Comparison of ENCODE assay signal across 12 cellular contexts in genomic region chr17:81804559-81805399, GRCh38. TPM values are rescaled to one million over a fixed set of nuclear protein-coding genes. Genes with fewer than 3 reads are reported as not detected.
DNase-seq lines count a peak whose midpoint lies in the region; ATAC-seq, FAIRE-seq and TF ChIP-seq lines count a peak whose summit lies in the region.
"Had no signal": no experiment of that assay in that cellular context is flagged by ENCODE, and none has a peak within 500 bp of the region (broad histone marks: within the 10 kb centered on the region; RNA-seq: fewer than 3 reads in every experiment).

No MANE protein-coding gene starts in this region.

- H2BK20ac ChIP-seq in H1 (ENCODE audit: low read length), result no peak overlapping the region

- H3K9me3 ChIP-seq in HUES64 (ENCODE audit: insufficient read depth, low read depth, low read length) (no peaks in the 10 kb centered on the region), H1 (ENCODE audit: insufficient read depth in 2 of 2, low read depth in 1 of 2, low read length in 1 of 2) (no peaks in the 10 kb centered on the region), osteoblast (ENCODE audit: low read depth, low read length) (no peaks in the 10 kb centered on the region)
- H3K9me3 ChIP-seq: heart left ventricle had no signal

- no peak overlapping the region for H2BK12ac ChIP-seq in H1 (ENCODE audit: low read depth, low read length)

- TF ChIP-seq RAD21 in H1 (IDR thresholded peaks at IDR 0.05 in 1 of 2, conservative IDR thresholded peaks at IDR 0.05 in 1 of 2; ENCODE audit: low read depth in 2 of 2, low read length in 2 of 2), result no peak

- CTCF ChIA-PET in H1 (lab: Charles Lee; ENCODE audit: partially characterized antibody) (interaction anchor here (1.1 to 4.5 kb wide), 7 partner anchors 10 to 69 kb away, joined by 3 to 19 read pairs (median 5); no protein-coding TSS in a partner anchor), HEK293T (lab: Yijun Ruan, JAX) (no interaction called here)

- H4K20me1 ChIP-seq in H1 (replicated peaks in 1 of 2; ENCODE audit: control insufficient read depth in 1 of 2, insufficient read depth in 2 of 2, low read length in 2 of 2) (peaks cover 0 to 1% of the 10 kb centered on the region in 2 experiments), osteoblast (ENCODE audit: insufficient read depth, low read length) (no peaks in the 10 kb centered on the region)

- H2BK5ac ChIP-seq in H1 (ENCODE audit: low read depth, low read length), result no peak overlapping the region

- peaks cover 5% of the 10 kb centered on the region; the same call in 1 of the 2 replicates for H3K23me2 ChIP-seq in H1 (ENCODE audit: low read depth, low read length)

- no peak overlapping the region for H3K23ac ChIP-seq in H1 (ENCODE audit: insufficient read length)

- H4K91ac ChIP-seq in H1 (replicated peaks; ENCODE audit: insufficient read length, low read length), result no peak overlapping the region

- no peaks in the 10 kb centered on the region for H3K4me1 ChIP-seq in HUES64 (ENCODE audit: insufficient read depth, low read length)
- H3K4me1 ChIP-seq in H1 (replicated peaks in 1 of 4; ENCODE audit: control insufficient read depth in 3 of 4, insufficient read depth in 4 of 4, low read length in 3 of 4), result peaks cover 0 to 3% (median 0%) of the 10 kb centered on the region in 4 experiments; a peak in 3 of 7 replicates
- H3K4me1 ChIP-seq in osteoblast (ENCODE audit: insufficient read depth, low read length), result no peaks in the 10 kb centered on the region

- H3K9me3 Mint-ChIP-seq in stimulated activated effector memory CD8-positive, alpha-beta T cell treated with anti-CD3 and anti-CD28 coated beads, Interleukin-12 subunit alpha, Interleukin-12 subunit beta, amount 100 ng/mL, for 72 hours, result no peaks in the 10 kb centered on the region
- H3K9me3 Mint-ChIP-seq: activated T-helper 1 cell treated with anti-CD3 and anti-CD28 coated beads, Interleukin-12 subunit alpha, Interleukin-12 subunit beta, Interleukin-2, Interleukin-4 antibody, amounts not matched to agents 30 ng/mL and 10 ng/mL and 1 ng/mL, durations not matched to agents 14 hours and 24 hours and 36 hours had no signal

- WGBS in HUES64, result 9% methylated on average over 65 of the region's 65 CpGs
- WGBS in H1 (ENCODE audit: extremely low coverage in 1 of 2, insufficient coverage in 1 of 2, insufficient read length in 1 of 2, insufficient replicate concordance in 2 of 2, low coverage in 1 of 2, low lambda C conversion rate in 2 of 2, missing lambda C conversion rate in 1 of 2), 2 experiments, result 30% methylated on average over 27 of the region's 65 CpGs; no CpG with 5 or more reads in 1 of the 2 experiments

- ATAC-seq in stimulated activated effector memory CD8-positive, alpha-beta T cell treated with anti-CD3 and anti-CD28 coated beads, Interleukin-12 subunit alpha, Interleukin-12 subunit beta, amount 100 ng/mL, for 72 hours, result no peak

- no peak overlapping the region for H4K5ac ChIP-seq in H1 (ENCODE audit: insufficient read length, low read depth, low read length)

- no peak overlapping the region for H3K27ac Mint-ChIP-seq in stimulated activated effector memory CD8-positive, alpha-beta T cell treated with anti-CD3 and anti-CD28 coated beads, Interleukin-12 subunit alpha, Interleukin-12 subunit beta, amount 100 ng/mL, for 72 hours
- H3K27ac Mint-ChIP-seq: activated T-helper 1 cell treated with anti-CD3 and anti-CD28 coated beads, Interleukin-12 subunit alpha, Interleukin-12 subunit beta, Interleukin-2, Interleukin-4 antibody, amounts not matched to agents 30 ng/mL and 10 ng/mL and 1 ng/mL, durations not matched to agents 14 hours and 24 hours and 36 hours; CD4-positive, alpha-beta memory T cell had no signal

- H2BK120ac ChIP-seq in H1 (replicated peaks; ENCODE audit: low read depth, low read length), result no peak overlapping the region

- H3K4me3 Mint-ChIP-seq in stimulated activated effector memory CD8-positive, alpha-beta T cell treated with anti-CD3 and anti-CD28 coated beads, Interleukin-12 subunit alpha, Interleukin-12 subunit beta, amount 100 ng/mL, for 72 hours, result no peak overlapping the region
- H3K4me3 Mint-ChIP-seq: activated T-helper 1 cell treated with anti-CD3 and anti-CD28 coated beads, Interleukin-12 subunit alpha, Interleukin-12 subunit beta, Interleukin-2, Interleukin-4 antibody, amounts not matched to agents 30 ng/mL and 10 ng/mL and 1 ng/mL, durations not matched to agents 14 hours and 24 hours and 36 hours; CD4-positive, alpha-beta memory T cell had no signal

- H2AK5ac ChIP-seq in H1 (ENCODE audit: low read depth, low read length), result no peak overlapping the region

- H3K36me3 ChIP-seq in HUES64 (ENCODE audit: insufficient read depth, low read length) (no peaks in the 10 kb centered on the region), H1 (ENCODE audit: control insufficient read depth in 2 of 4, insufficient read depth in 4 of 4, low read length in 3 of 4) (peaks cover 0 to 10% (median 0%) of the 10 kb centered on the region in 4 experiments; a peak in 1 of 8 replicates), osteoblast (ENCODE audit: insufficient read depth, low read length) (no peaks in the 10 kb centered on the region)
- H3K36me3 ChIP-seq: brain microvascular endothelial cell, heart left ventricle had no signal

- peak in 1 of 2 experiments; percentile 69 for DNase-seq in H1 (ENCODE audit: low read depth in 1 of 2, low spot score in 2 of 2)
- peak; percentile 93 for DNase-seq in osteoblast (ENCODE audit: insufficient read length, low spot score, missing footprints)
- no peak for DNase-seq in stimulated activated effector memory CD8-positive, alpha-beta T cell treated with anti-CD3 and anti-CD28 coated beads, Interleukin-12 subunit alpha, Interleukin-12 subunit beta, amount 100 ng/mL, for 72 hours (ENCODE audit: low spot score in 2 of 2)
- no peak for DNase-seq in HEK293T (ENCODE audit: extremely low spot score)
- DNase-seq: activated CD4-positive, alpha-beta T cell treated with anti-CD3 and anti-CD28 coated beads for 4 hours; brain microvascular endothelial cell; CD4-positive, alpha-beta memory T cell; heart left ventricle; NCI-H2081 treated with DMSO at 0.1 percent for 48 hours; stimulated activated CD4-positive, alpha-beta T cell treated with anti-CD3 and anti-CD28 coated beads, Interleukin-4, amount 100 ng/mL, for 4 hours had no signal

- no peak overlapping the region for H3K56ac ChIP-seq in H1 (replicated peaks; ENCODE audit: insufficient read length, low read depth, low read length)

- POLR2A ChIA-PET in H1 (lab: Charles Lee; ENCODE audit: partially characterized antibody), result interaction anchor here (0.8 to 2.1 kb wide), 8 partner anchors 10 to 83 kb away, joined by 3 to 6 read pairs (median 4); partner anchors contain the start of gene MCRIP1
- POLR2A ChIA-PET in HEK293T (lab: Yijun Ruan, JAX), result no interaction called here

- peak overlapping the region; percentile 39 for H3K4me3 ChIP-seq in HUES64 (ENCODE audit: low read length)
- H3K4me3 ChIP-seq in H1 (ENCODE audit: extremely low read depth in 1 of 4, insufficient read depth in 2 of 4, low read depth in 3 of 4, low read length in 4 of 4), result peak overlapping the region; percentile 23 to 64 (median 32); a peak in 6 of 8 replicates
- H3K4me3 ChIP-seq in osteoblast (ENCODE audit: insufficient read depth, low read length), result no peak overlapping the region

- no peak for FAIRE-seq in H1 (lab: Jason Lieb, UNC)

- H3K4me2 ChIP-seq in H1 (ENCODE audit: insufficient read depth in 1 of 2, low read depth in 2 of 2, low read length in 2 of 2) (peak overlapping the region; percentile 37 to 86), osteoblast (ENCODE audit: insufficient read depth, low read length) (no peak overlapping the region)

- peak overlapping the region; percentile 51; the same call in 1 of the 2 replicates for H4K8ac ChIP-seq in H1 (ENCODE audit: extremely low read depth, insufficient read depth, low read length)

- H2BK15ac ChIP-seq in H1 (ENCODE audit: low read length), result no peak overlapping the region

- H3K14ac ChIP-seq in H1 (ENCODE audit: insufficient read length), result no peak overlapping the region

- no peaks in the 10 kb centered on the region for H3K36me3 Mint-ChIP-seq in stimulated activated effector memory CD8-positive, alpha-beta T cell treated with anti-CD3 and anti-CD28 coated beads, Interleukin-12 subunit alpha, Interleukin-12 subunit beta, amount 100 ng/mL, for 72 hours
- H3K36me3 Mint-ChIP-seq: CD4-positive, alpha-beta memory T cell had no signal

- peaks cover 13% of the 10 kb centered on the region for H3K4me1 Mint-ChIP-seq in stimulated activated effector memory CD8-positive, alpha-beta T cell treated with anti-CD3 and anti-CD28 coated beads, Interleukin-12 subunit alpha, Interleukin-12 subunit beta, amount 100 ng/mL, for 72 hours

- H3K18ac ChIP-seq in H1 (ENCODE audit: extremely low read depth, low read length), result no peak overlapping the region

- no peak for TF ChIP-seq POLR2A in H1 (IDR thresholded peaks at IDR 0.05; ENCODE audit: control extremely low read depth in 1 of 2, low read depth in 2 of 2, low read length in 2 of 2)

- H3K27me3 ChIP-seq in HUES64 (ENCODE audit: insufficient read depth, low read length) (peaks cover 77% of the 10 kb centered on the region), H1 (replicated peaks in 1 of 4; ENCODE audit: control insufficient read depth in 3 of 4, extremely low read depth in 1 of 4, insufficient read depth in 3 of 4, low read length in 3 of 4) (peaks cover 38 to 61% (median 53%) of the 10 kb centered on the region in 4 experiments), osteoblast (ENCODE audit: insufficient read depth, low read length) (peaks cover 69% of the 10 kb centered on the region)

- H3K79me2 ChIP-seq in H1 (ENCODE audit: control insufficient read depth in 1 of 2, insufficient read depth in 2 of 2, low read length in 2 of 2), result no peaks in the 10 kb centered on the region
- H3K79me2 ChIP-seq in osteoblast (ENCODE audit: insufficient read depth, low read length), result no peaks in the 10 kb centered on the region

- peak overlapping the region; percentile 94 for H3K4ac ChIP-seq in H1 (replicated peaks; ENCODE audit: insufficient read length, low read depth, low read length)

- H3K9ac ChIP-seq in HUES64 (ENCODE audit: low read depth, low read length), result no peak overlapping the region
- no peak overlapping the region for H3K9ac ChIP-seq in H1 (replicated peaks in 1 of 4; ENCODE audit: extremely low read depth in 1 of 4, low read depth in 3 of 4, low read length in 3 of 4)

- no peak overlapping the region for H3K27ac ChIP-seq in HUES64 (ENCODE audit: low read depth, low read length)
- no peak overlapping the region for H3K27ac ChIP-seq in H1 (ENCODE audit: low read depth, low read length)
- H3K27ac ChIP-seq in osteoblast (ENCODE audit: low read depth, low read length), result no peak overlapping the region
- H3K27ac ChIP-seq: brain microvascular endothelial cell, heart left ventricle had no signal

- H2AFZ ChIP-seq in H1 (ENCODE audit: low read length) (no peak overlapping the region), osteoblast (ENCODE audit: low read length) (no peak overlapping the region)

- H3K79me1 ChIP-seq in H1 (ENCODE audit: low read depth, low read length), result no peaks in the 10 kb centered on the region

- no peak for TF ChIP-seq CTCF in H1 (IDR thresholded peaks at IDR 0.05; ENCODE audit: control extremely low read depth in 1 of 3, insufficient read depth in 1 of 3, low read depth in 1 of 3, low read length in 3 of 3)
- no peak for TF ChIP-seq CTCF in osteoblast (IDR thresholded peaks at IDR 0.05; ENCODE audit: extremely low read depth, low read depth, low read length)

- no peak for TF ChIP-seq EP300 in H1 (IDR thresholded peaks at IDR 0.05; ENCODE audit: borderline replicate concordance in 1 of 2, low read depth in 2 of 2, low read length in 2 of 2)

RNA-seq across cellular contexts. Expression of gene GCGR, which starts 0.8 kb away (rescaled TPM):
- not detected for polyA plus RNA-seq in HUES64 (2013, experiment 1 of 2)
- polyA plus RNA-seq in HUES64 (2013, experiment 2 of 2), result not detected
- total RNA-seq in H1 (2021; fragmentation: NEBNext Ultra II Directional; extraction: Animal tissue kit (Norgen Biotek cat#: 25700)), result 0.56 and 0.61 TPM in 2 replicates
- polyA plus RNA-seq in H1 (2011; rRNA removed), result 0.44 and 0.60 TPM in 2 replicates
- polyA plus RNA-seq in H1 (2011; cell fraction: cytosol; rRNA removed), result 0.43 TPM
- 2.9 TPM for polyA plus RNA-seq in H1 (2011; cell fraction: nucleus; rRNA removed)
- 0.31 to 1.1 TPM (median 0.58 TPM) in 4 replicates for polyA plus RNA-seq in H1 (2012, experiment 1 of 2)
- 0.24 TPM for polyA plus RNA-seq in H1 (2012, experiment 2 of 2)
- 0.43 TPM for polyA plus RNA-seq in H1 (2013, experiment 1 of 2)
- polyA plus RNA-seq in H1 (2013, experiment 2 of 2), result 0.31 TPM
- 0.38 TPM in 1 of 2 replicates, not detected in the other for polyA minus RNA-seq in H1 (2011; rRNA and poly(A)+ RNA removed)
- not detected for polyA minus RNA-seq in H1 (2011; cell fraction: cytosol; rRNA and poly(A)+ RNA removed)
- polyA minus RNA-seq in H1 (2011; cell fraction: nucleus; rRNA and poly(A)+ RNA removed), result 0.40 TPM
- under 0.01 TPM in 1 of 2 replicates, not detected in the other for total RNA-seq in osteoblast
- total RNA-seq: activated T-helper 1 cell treated with anti-CD3 and anti-CD28 coated beads, Interleukin-12 subunit alpha, Interleukin-12 subunit beta, Interleukin-2, Interleukin-4 antibody, amounts not matched to agents 30 ng/mL and 10 ng/mL and 1 ng/mL, durations not matched to agents 14 hours and 24 hours and 36 hours; CD4-positive, alpha-beta memory T cell; heart left ventricle had no signal
- polyA plus RNA-seq: CD4-positive, alpha-beta memory T cell; heart left ventricle had no signal

RNA-seq across cellular contexts. Expression of gene MCRIP1, which starts 28.3 kb away (rescaled TPM):
- 91.2 TPM for polyA plus RNA-seq in HUES64 (2013, experiment 1 of 2)
- polyA plus RNA-seq in HUES64 (2013, experiment 2 of 2), result 106 TPM
- 103 and 115 TPM in 2 replicates for total RNA-seq in H1 (2021; fragmentation: NEBNext Ultra II Directional; extraction: Animal tissue kit (Norgen Biotek cat#: 25700))
- polyA plus RNA-seq in H1 (2011; rRNA removed), result 151 and 250 TPM in 2 replicates
- polyA plus RNA-seq in H1 (2011; cell fraction: cytosol; rRNA removed), result 137 TPM
- polyA plus RNA-seq in H1 (2011; cell fraction: nucleus; rRNA removed), result 155 TPM
- 57.5 to 88.6 TPM (median 84.7 TPM) in 4 replicates for polyA plus RNA-seq in H1 (2012, experiment 1 of 2)
- 119 TPM for polyA plus RNA-seq in H1 (2012, experiment 2 of 2)
- 91.7 TPM for polyA plus RNA-seq in H1 (2013, experiment 1 of 2)
- polyA plus RNA-seq in H1 (2013, experiment 2 of 2), result 90.0 TPM
- 11.4 and 21.6 TPM in 2 replicates for polyA minus RNA-seq in H1 (2011; rRNA and poly(A)+ RNA removed)
- polyA minus RNA-seq in H1 (2011; cell fraction: cytosol; rRNA and poly(A)+ RNA removed), result 42.3 TPM
- polyA minus RNA-seq in H1 (2011; cell fraction: nucleus; rRNA and poly(A)+ RNA removed), result 29.7 TPM
- total RNA-seq in osteoblast, result 136 and 163 TPM in 2 replicates

RNA-seq across cellular contexts. Expression of gene PPP1R27, which starts 30.1 kb away (rescaled TPM):
- not detected for polyA plus RNA-seq in HUES64 (2013, experiment 1 of 2)
- polyA plus RNA-seq in HUES64 (2013, experiment 2 of 2), result not detected
- total RNA-seq in H1 (2021; fragmentation: NEBNext Ultra II Directional; extraction: Animal tissue kit (Norgen Biotek cat#: 25700)), result not detected in 2 replicates
- 0.27 and 0.30 TPM in 2 replicates for polyA plus RNA-seq in H1 (2011; rRNA removed)
- not detected for polyA plus RNA-seq in H1 (2011; cell fraction: cytosol; rRNA removed)
- 0.43 TPM for polyA plus RNA-seq in H1 (2011; cell fraction: nucleus; rRNA removed)
- polyA plus RNA-seq in H1 (2012, experiment 1 of 2), result 0.17 to 0.51 TPM (median 0.20 TPM) in 3 of 4 replicates, not detected in the other
- polyA plus RNA-seq in H1 (2012, experiment 2 of 2), result not detected
- polyA plus RNA-seq in H1 (2013, experiment 1 of 2), result 0.34 TPM
- polyA plus RNA-seq in H1 (2013, experiment 2 of 2), result 0.46 TPM
- not detected in 2 replicates for polyA minus RNA-seq in H1 (2011; rRNA and poly(A)+ RNA removed)
- polyA minus RNA-seq in H1 (2011; cell fraction: cytosol; rRNA and poly(A)+ RNA removed), result not detected
- not detected for polyA minus RNA-seq in H1 (2011; cell fraction: nucleus; rRNA and poly(A)+ RNA removed)
- total RNA-seq in osteoblast, result not detected in 2 replicates
- total RNA-seq: activated T-helper 1 cell treated with anti-CD3 and anti-CD28 coated beads, Interleukin-12 subunit alpha, Interleukin-12 subunit beta, Interleukin-2, Interleukin-4 antibody, amounts not matched to agents 30 ng/mL and 10 ng/mL and 1 ng/mL, durations not matched to agents 14 hours and 24 hours and 36 hours; CD4-positive, alpha-beta memory T cell; heart left ventricle had no signal
- polyA plus RNA-seq: heart left ventricle had no signal

RNA-seq across cellular contexts. Expression of gene P4HB, which starts 55.6 kb away (rescaled TPM):
- 276 TPM for polyA plus RNA-seq in HUES64 (2013, experiment 1 of 2)
- polyA plus RNA-seq in HUES64 (2013, experiment 2 of 2), result 272 TPM
- total RNA-seq in H1 (2021; fragmentation: NEBNext Ultra II Directional; extraction: Animal tissue kit (Norgen Biotek cat#: 25700)), result 374 and 379 TPM in 2 replicates
- polyA plus RNA-seq in H1 (2011; rRNA removed), result 41.4 and 66.6 TPM in 2 replicates
- 49.7 TPM for polyA plus RNA-seq in H1 (2011; cell fraction: cytosol; rRNA removed)
- 116 TPM for polyA plus RNA-seq in H1 (2011; cell fraction: nucleus; rRNA removed)
- polyA plus RNA-seq in H1 (2012, experiment 1 of 2), result 306 to 512 TPM (median 430 TPM) in 4 replicates
- polyA plus RNA-seq in H1 (2012, experiment 2 of 2), result 477 TPM
- polyA plus RNA-seq in H1 (2013, experiment 1 of 2), result 846 TPM
- 918 TPM for polyA plus RNA-seq in H1 (2013, experiment 2 of 2)
- polyA minus RNA-seq in H1 (2011; rRNA and poly(A)+ RNA removed), result 63.4 and 66.2 TPM in 2 replicates
- 124 TPM for polyA minus RNA-seq in H1 (2011; cell fraction: cytosol; rRNA and poly(A)+ RNA removed)
- 107 TPM for polyA minus RNA-seq in H1 (2011; cell fraction: nucleus; rRNA and poly(A)+ RNA removed)
- total RNA-seq in osteoblast, result 1,119 and 1,240 TPM in 2 replicates
